Comparison of ENCODE assay signal across 8 cellular contexts in the genomic region with DNA sequence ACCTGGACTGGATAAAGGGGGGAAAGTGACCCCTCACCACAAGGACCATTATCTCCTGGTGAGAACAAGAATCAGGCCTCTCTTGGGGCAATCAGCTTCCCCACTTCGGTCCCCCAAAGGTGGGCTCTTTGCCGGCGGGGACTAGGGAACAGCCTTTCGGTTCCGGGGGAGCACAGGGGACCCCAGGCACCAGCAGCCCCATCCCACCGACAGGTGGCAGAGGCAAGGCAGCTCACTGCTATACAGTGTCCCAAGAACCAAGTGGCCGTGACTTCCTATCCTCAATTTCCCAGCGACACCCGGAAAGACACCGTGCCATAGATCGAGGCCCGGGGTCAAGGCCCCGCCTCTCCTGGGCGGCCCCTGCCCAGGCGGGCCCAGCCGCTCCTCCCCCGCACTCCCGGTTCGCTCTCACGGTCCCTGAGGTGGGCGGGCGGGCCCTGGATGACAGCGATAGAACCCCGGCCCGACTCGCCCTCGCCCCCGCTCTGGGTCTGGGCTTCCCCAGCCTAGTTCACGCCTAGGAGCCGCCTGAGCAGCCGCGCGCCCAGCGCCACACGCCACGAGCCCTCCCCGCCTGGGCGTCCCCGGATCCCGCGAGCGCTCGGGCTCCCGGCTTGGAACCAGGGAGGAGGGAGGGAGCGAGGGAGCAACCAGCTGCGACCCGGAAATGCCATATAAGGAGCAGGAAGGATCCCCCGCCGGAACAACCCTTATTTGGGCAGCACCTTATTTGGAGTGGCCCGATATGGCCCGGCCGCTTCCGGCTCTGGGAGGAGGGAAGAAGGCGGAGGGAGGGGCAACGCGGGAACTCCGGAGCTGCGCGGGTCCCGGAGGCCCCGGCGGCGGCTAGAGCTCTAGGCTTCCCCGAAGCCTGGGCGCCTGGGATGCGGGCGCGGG. TPM values are rescaled to one million over a fixed set of nuclear protein-coding genes. Genes with fewer than 3 reads are reported as not detected.
A peak's percentile ranks its signal among the peaks of the same experiment; 100 is the strongest.
DNase-seq lines count a peak whose midpoint lies in the region; ATAC-seq and TF ChIP-seq lines count a peak whose summit lies in the region.

No MANE protein-coding gene starts in this region.

- H3K4me1 ChIP-seq in osteoblast (ENCODE audit: insufficient read depth, low read length), result peaks cover 35% of the 10 kb centered on the region
- H3K4me1 ChIP-seq in thoracic aorta (ENCODE audit: control insufficient read depth in 1 of 2, low read depth in 2 of 2), result peaks cover 12 to 49% of the 10 kb centered on the region in 2 donors

- peak overlapping the region; percentile 94 for H3K27ac Mint-ChIP-seq in activated naive CD8-positive, alpha-beta T cell treated with anti-CD3 and anti-CD28 coated beads for 36 hours

- H3K4me3 ChIP-seq in GM12864 (ENCODE audit: low read depth, low read length), result peak overlapping the region; percentile 70
- H3K4me3 ChIP-seq in osteoblast (ENCODE audit: insufficient read depth, low read length), result peak overlapping the region; percentile 92
- peak overlapping the region; percentile 84 for H3K4me3 ChIP-seq in thoracic aorta

- H3K9me3 Mint-ChIP-seq in activated naive CD8-positive, alpha-beta T cell treated with anti-CD3 and anti-CD28 coated beads for 36 hours, result no peaks in the 10 kb centered on the region

- H3K9me3 ChIP-seq in osteoblast (ENCODE audit: low read depth, low read length) (no peaks in the 10 kb centered on the region), thoracic aorta (no peaks in the 10 kb centered on the region)

- H3K36me3 Mint-ChIP-seq in activated naive CD8-positive, alpha-beta T cell treated with anti-CD3 and anti-CD28 coated beads for 36 hours, result peaks cover 29% of the 10 kb centered on the region

- H3K27ac ChIP-seq in osteoblast (ENCODE audit: low read depth, low read length) (peak overlapping the region; percentile 97), thoracic aorta (peak overlapping the region; percentile 96 to 99)

- peak overlapping the region; percentile 81 for H2AFZ ChIP-seq in osteoblast (ENCODE audit: low read length)

- peak; percentile 94 for DNase-seq in GM12864 (ENCODE audit: low read depth)
- peak; percentile 89 for DNase-seq in NCI-H1105 (lab: John Stamatoyannopoulos, UW)
- DNase-seq in SKM-1 (lab: John Stamatoyannopoulos, UW; ENCODE audit: unreplicated experiment), result peak; percentile 95
- DNase-seq in activated naive CD8-positive, alpha-beta T cell treated with anti-CD3 and anti-CD28 coated beads for 36 hours, result peak; percentile 95
- peak; percentile 100 for DNase-seq in glomerular visceral epithelial cell (ENCODE audit: extremely low spot score)
- peak; percentile 98 for DNase-seq in osteoblast (ENCODE audit: insufficient read length, low spot score, missing footprints)
- DNase-seq in thoracic aorta (ENCODE audit: low spot score), result peak; percentile 91

- peak overlapping the region; percentile 99 for H3K4me2 ChIP-seq in osteoblast (ENCODE audit: insufficient read depth, low read length)

- H3K36me3 ChIP-seq in osteoblast (ENCODE audit: insufficient read depth, low read length), result peaks cover 28% of the 10 kb centered on the region
- H3K36me3 ChIP-seq in thoracic aorta, result peaks cover 8% of the 10 kb centered on the region

- H3K4me1 Mint-ChIP-seq in activated naive CD8-positive, alpha-beta T cell treated with anti-CD3 and anti-CD28 coated beads for 36 hours, result peaks cover 41% of the 10 kb centered on the region

- H3K79me2 ChIP-seq in osteoblast (ENCODE audit: insufficient read depth, low read length), result peaks cover 28% of the 10 kb centered on the region

- H3K4me3 Mint-ChIP-seq in activated naive CD8-positive, alpha-beta T cell treated with anti-CD3 and anti-CD28 coated beads for 36 hours, result peak overlapping the region; percentile 85

- TF ChIP-seq CTCF in GM12864 (IDR thresholded peaks at IDR 0.05; ENCODE audit: low read depth, low read length, missing control alignments) (no peak), osteoblast (IDR thresholded peaks at IDR 0.05; ENCODE audit: extremely low read depth, low read depth, low read length) (peak; percentile 6), thoracic aorta (IDR thresholded peaks at IDR 0.05) (peak; percentile 52)

- H3K27me3 ChIP-seq in osteoblast (ENCODE audit: insufficient read depth, low read length) (no peaks in the 10 kb centered on the region), thoracic aorta (replicated peaks; ENCODE audit: insufficient read depth) (no peaks in the 10 kb centered on the region)

- H4K20me1 ChIP-seq in osteoblast (ENCODE audit: insufficient read depth, low read length), result peaks cover 38% of the 10 kb centered on the region

- ATAC-seq in HG02678 (IDR thresholded peaks at IDR 0.05; ENCODE audit: unreplicated experiment), result peak; percentile 78
- peak; percentile 82 for ATAC-seq in thoracic aorta (ENCODE audit: insufficient number of reproducible peaks, low FRiP score, low read depth)

- H3K27me3 Mint-ChIP-seq in activated naive CD8-positive, alpha-beta T cell treated with anti-CD3 and anti-CD28 coated beads for 36 hours, result no peaks in the 10 kb centered on the region

RNA-seq across cellular contexts. Expression of gene EGR1, which starts 0.6 kb away (rescaled TPM):
- total RNA-seq in activated naive CD8-positive, alpha-beta T cell treated with anti-CD3 and anti-CD28 coated beads for 36 hours, result 10 to 100 TPM; 48.0 to 48.1 TPM
- total RNA-seq in osteoblast (2.2 and 2.7 TPM in 2 replicates), thoracic aorta (100 to 1,000 TPM in 1 of 2 donors, 10 to 100 TPM in 1; 98.3 to 340 TPM)

RNA-seq across cellular contexts. Expression of gene REEP2, which starts 25.8 kb away (rescaled TPM):
- 1 to 10 TPM; 3.5 to 4.0 TPM for total RNA-seq in activated naive CD8-positive, alpha-beta T cell treated with anti-CD3 and anti-CD28 coated beads for 36 hours
- total RNA-seq in osteoblast (1.5 and 2.2 TPM in 2 replicates), thoracic aorta (10 to 100 TPM in 1 of 2 donors, 1 to 10 TPM in 1; 8.9 to 11.5 TPM)

Comparison
In these comparisons a context has a peak if more than half of its experiments do, and no peak if none do; other contexts are left out.
1. Peak in every context shown above with its lines: DNase-seq, ATAC-seq, H3K4me3 ChIP-seq and H3K27ac ChIP-seq.
2. RNA of gene EGR1, which starts 0.6 kb away (total RNA-seq): 98.3 to 340 TPM in thoracic aorta and 48.0 to 48.1 TPM in activated naive CD8-positive, alpha-beta T cell treated with anti-CD3 and anti-CD28 coated beads for 36 hours; 2.2 to 2.7 TPM in osteoblast; every median in the first group is over 10 times any median in the second.